16 cellular contexts compared by ENCODE assay signal in genomic region chr14:91845652-91846051, GRCh38. TPM values are rescaled to one million over a fixed set of nuclear protein-coding genes. Genes with fewer than 3 reads are reported as not detected.
A peak's percentile ranks its signal among the peaks of the same experiment; 100 is the strongest.
DNase-seq lines count a peak whose midpoint lies in the region; ATAC-seq and TF ChIP-seq lines count a peak whose summit lies in the region.
"Had no signal": no experiment of that assay in that cellular context is flagged by ENCODE, and none has a peak within 500 bp of the region (broad histone marks: within the 10 kb centered on the region; RNA-seq: fewer than 3 reads in every experiment).

No MANE protein-coding gene starts in this region.

- H3K27ac Mint-ChIP-seq in CD8-positive, alpha-beta T cell: peak overlapping the region; percentile 47
- H3K27ac Mint-ChIP-seq in T-cell: peak overlapping the region; percentile 39 to 45
- peak overlapping the region in 6 of 9 donors; percentile 6 to 78 (median 39) for H3K27ac Mint-ChIP-seq in naive thymus-derived CD4-positive, alpha-beta T cell
- no peak overlapping the region for H3K27ac Mint-ChIP-seq in immature natural killer cell
- H3K27ac Mint-ChIP-seq: H9, IgD-negative memory B cell had no signal

- no peak overlapping the region for H3K4me3 Mint-ChIP-seq in CD8-positive, alpha-beta T cell
- H3K4me3 Mint-ChIP-seq in T-cell: no peak overlapping the region
- peak overlapping the region in 1 of 10 donors; percentile 24 for H3K4me3 Mint-ChIP-seq in naive thymus-derived CD4-positive, alpha-beta T cell
- H3K4me3 Mint-ChIP-seq in immature natural killer cell: no peak overlapping the region
- H3K4me3 Mint-ChIP-seq: H9 had no signal

- no peak for DNase-seq in CD8-positive, alpha-beta T cell
- DNase-seq in T-cell (no peak), esophagus muscularis mucosa (ENCODE audit: extremely low spot score) (peak; percentile 85), immature natural killer cell (no peak), amniotic stem cell (lab: John Stamatoyannopoulos, UW) (no peak)
- DNase-seq in naive thymus-derived CD4-positive, alpha-beta T cell: no peak
- no peak for DNase-seq in central memory CD4-positive, alpha-beta T cell
- DNase-seq: BE2C, DMS79, GOT3, H9 had no signal

- H3K36me3 ChIP-seq in CD8-positive, alpha-beta T cell (ENCODE audit: insufficient read depth, low read length): peaks cover 15% of the 10 kb centered on the region
- no peaks in the 10 kb centered on the region for H3K36me3 ChIP-seq in esophagus muscularis mucosa
- H3K36me3 ChIP-seq in naive thymus-derived CD4-positive, alpha-beta T cell (ENCODE audit: control insufficient read depth in 2 of 3, insufficient read depth in 3 of 3, low read length in 3 of 3): peaks cover 0 to 18% (median 0%) of the 10 kb centered on the region in 3 experiments
- H3K36me3 ChIP-seq: BE2C had no signal

- no peak for ATAC-seq in CD8-positive, alpha-beta T cell
- no peak for ATAC-seq in T-cell (replicated peaks in 1 of 4)
- ATAC-seq in naive thymus-derived CD4-positive, alpha-beta T cell: no peak
- ATAC-seq: A549, GM12878 had no signal

- peaks cover 83% of the 10 kb centered on the region for H3K36me3 Mint-ChIP-seq in CD8-positive, alpha-beta T cell
- H3K36me3 Mint-ChIP-seq in T-cell (peaks cover 62% of the 10 kb centered on the region), immature natural killer cell (peaks cover 5 to 29% (median 19%) of the 10 kb centered on the region in 3 donors)
- peaks cover 19 to 70% (median 56%) of the 10 kb centered on the region in 5 donors for H3K36me3 Mint-ChIP-seq in naive thymus-derived CD4-positive, alpha-beta T cell

- no peaks in the 10 kb centered on the region for H3K27me3 Mint-ChIP-seq in CD8-positive, alpha-beta T cell (ENCODE audit: low read depth)
- H3K27me3 Mint-ChIP-seq in T-cell: no peaks in the 10 kb centered on the region
- H3K27me3 Mint-ChIP-seq in naive thymus-derived CD4-positive, alpha-beta T cell: no peaks in the 10 kb centered on the region
- peaks cover 0 to 5% (median 0%) of the 10 kb centered on the region in 3 donors for H3K27me3 Mint-ChIP-seq in immature natural killer cell (ENCODE audit: low read depth in 3 of 3)
- H3K27me3 Mint-ChIP-seq: IgD-negative memory B cell had no signal

- intact Hi-C loops in CD8-positive, alpha-beta T cell (cut with DNase I, micrococcal nuclease): loop anchor here in 1 of 2 experiments (1.0 kb wide), 1 partner anchor 12 kb away; no protein-coding TSS in a partner anchor
- intact Hi-C loops in esophagus muscularis mucosa (cut with DNase I): no loop called here
- intact Hi-C loops in naive thymus-derived CD4-positive, alpha-beta T cell (cut with micrococcal nuclease): no loop called here

- H3K4me1 Mint-ChIP-seq in CD8-positive, alpha-beta T cell (ENCODE audit: low read depth): peaks cover 70% of the 10 kb centered on the region
- H3K4me1 Mint-ChIP-seq in T-cell (peaks cover 55 to 80% (median 78%) of the 10 kb centered on the region in 3 donors), immature natural killer cell (peaks cover 12 to 32% of the 10 kb centered on the region in 2 donors)
- peaks cover 24 to 90% (median 77%) of the 10 kb centered on the region in 7 donors for H3K4me1 Mint-ChIP-seq in naive thymus-derived CD4-positive, alpha-beta T cell

- TF ChIP-seq POLR2A in esophagus muscularis mucosa (IDR thresholded peaks at IDR 0.05; ENCODE audit: low read depth): no peak

- H3K4me1 ChIP-seq in CD8-positive, alpha-beta T cell (ENCODE audit: insufficient read depth, low read length): no peaks in the 10 kb centered on the region
- H3K4me1 ChIP-seq in esophagus muscularis mucosa: no peaks in the 10 kb centered on the region
- peaks cover 12 to 22% of the 10 kb centered on the region in 2 donors for H3K4me1 ChIP-seq in naive thymus-derived CD4-positive, alpha-beta T cell (ENCODE audit: control insufficient read depth in 2 of 2, insufficient read depth in 2 of 2, low read length in 2 of 2)
- H3K4me1 ChIP-seq: A549, BE2C had no signal

- TF ChIP-seq EP300 in esophagus muscularis mucosa (IDR thresholded peaks at IDR 0.05): no peak

- no peak for TF ChIP-seq CTCF in CD8-positive, alpha-beta T cell (IDR thresholded peaks at IDR 0.05)
- TF ChIP-seq CTCF in esophagus muscularis mucosa (IDR thresholded peaks at IDR 0.05): no peak

- H3K4me3 ChIP-seq in CD8-positive, alpha-beta T cell (ENCODE audit: low read depth, low read length): no peak overlapping the region
- H3K4me3 ChIP-seq in esophagus muscularis mucosa: no peak overlapping the region
- H3K4me3 ChIP-seq in naive thymus-derived CD4-positive, alpha-beta T cell (ENCODE audit: low read length): no peak overlapping the region
- H3K4me3 ChIP-seq: A549, GM12878 had no signal

- 78% methylated on average over 2 of the region's 2 CpGs for WGBS in esophagus muscularis mucosa

- no peaks in the 10 kb centered on the region for H3K9me3 ChIP-seq in CD8-positive, alpha-beta T cell (ENCODE audit: low read length)
- H3K9me3 ChIP-seq in esophagus muscularis mucosa: no peaks in the 10 kb centered on the region
- no peaks in the 10 kb centered on the region for H3K9me3 ChIP-seq in naive thymus-derived CD4-positive, alpha-beta T cell (ENCODE audit: control insufficient read depth in 2 of 3, low read length in 3 of 3)
- H3K9me3 ChIP-seq: A549, BE2C had no signal

- no peak overlapping the region for H3K27ac ChIP-seq in CD8-positive, alpha-beta T cell (ENCODE audit: low read depth, low read length)
- no peak overlapping the region for H3K27ac ChIP-seq in esophagus muscularis mucosa (replicated peaks in 1 of 4)
- no peak overlapping the region for H3K27ac ChIP-seq in naive thymus-derived CD4-positive, alpha-beta T cell (ENCODE audit: low read depth, low read length)
- H3K27ac ChIP-seq: A549, C4-2B had no signal

- H3K9me3 Mint-ChIP-seq in CD8-positive, alpha-beta T cell: no peaks in the 10 kb centered on the region
- H3K9me3 Mint-ChIP-seq in T-cell (no peaks in the 10 kb centered on the region), immature natural killer cell (no peaks in the 10 kb centered on the region)
- no peaks in the 10 kb centered on the region for H3K9me3 Mint-ChIP-seq in naive thymus-derived CD4-positive, alpha-beta T cell
- H3K9me3 Mint-ChIP-seq: H9, IgD-negative memory B cell had no signal

- POLR2A ChIA-PET in CD8-positive, alpha-beta T cell (lab: Charles Lee): interaction anchor here (0.6 to 2.7 kb wide), 11 partner anchors 9 to 77 kb away, joined by 3 to 17 read pairs (median 4); partner anchors contain the start of gene TC2N
- POLR2A ChIA-PET in T-cell (lab: Charles Lee): no interaction called here
- POLR2A ChIA-PET in naive thymus-derived CD4-positive, alpha-beta T cell (lab: Charles Lee): interaction anchor here (0.6 to 14.7 kb wide), 9 partner anchors 9 to 441 kb away, joined by 3 to 194 read pairs (median 3); no protein-coding TSS in a partner anchor

- H3K27me3 ChIP-seq in CD8-positive, alpha-beta T cell (ENCODE audit: insufficient read depth, low read length): no peaks in the 10 kb centered on the region
- peaks cover 0 to 5% (median 0%) of the 10 kb centered on the region in 4 donors for H3K27me3 ChIP-seq in esophagus muscularis mucosa
- H3K27me3 ChIP-seq in naive thymus-derived CD4-positive, alpha-beta T cell (ENCODE audit: control insufficient read depth in 2 of 2, insufficient read depth in 2 of 2, low read length in 2 of 2): no peaks in the 10 kb centered on the region

- CTCF ChIA-PET in CD8-positive, alpha-beta T cell (lab: Charles Lee): interaction anchor here (1.4 kb wide), 1 partner anchor 66 kb away, joined by 4 read pairs; no protein-coding TSS in a partner anchor
- CTCF ChIA-PET in T-cell (lab: Charles Lee): interaction anchor here in 1 of 2 donors (1.7 kb wide), 1 partner anchor 46 kb away, joined by 3 read pairs; no protein-coding TSS in a partner anchor
- CTCF ChIA-PET in naive thymus-derived CD4-positive, alpha-beta T cell (lab: Charles Lee): interaction anchor here (1.0 to 1.1 kb wide), 2 partner anchors 14 to 46 kb away, joined by 4 to 5 read pairs; no protein-coding TSS in a partner anchor

RNA-seq across cellular contexts. Expression of gene TC2N, which starts 21.7 kb away (rescaled TPM):
- total RNA-seq in CD8-positive, alpha-beta T cell: 100 to 1,000 TPM; 132 TPM
- total RNA-seq in T-cell (100 to 1,000 TPM; 203 to 274 (median 243) TPM), esophagus muscularis mucosa (10 to 100 TPM; 17.8 to 27.8 (median 23.7) TPM)
- total RNA-seq in naive thymus-derived CD4-positive, alpha-beta T cell: 100 to 1,000 TPM; 158 to 301 (median 246) TPM
- polyA plus RNA-seq in naive thymus-derived CD4-positive, alpha-beta T cell: 100 to 1,000 TPM; 167 to 193 TPM
- 100 to 1,000 TPM in 2 of 3 donors, 10 to 100 TPM in 1; 97.4 to 158 (median 112) TPM for polyA plus RNA-seq in immature natural killer cell
- total RNA-seq: G401 had no signal

Comparison
In these comparisons a context has a peak if more than half of its experiments do, and no peak if none do; other contexts are left out.
1. H3K27ac Mint-ChIP-seq: peak in CD8-positive, alpha-beta T cell (single experiment), T-cell (2 of 2) and naive thymus-derived CD4-positive, alpha-beta T cell (6 of 9); none in immature natural killer cell (0 of 6).
2. RNA of gene TC2N, which starts 21.7 kb away (total RNA-seq): 158 to 301 TPM in naive thymus-derived CD4-positive, alpha-beta T cell, 203 to 274 TPM in T-cell and 132 TPM in CD8-positive, alpha-beta T cell; 17.8 to 27.8 TPM in esophagus muscularis mucosa; every median in the first group is over 4 times any median in the second.
3. POLR2A ChIA-PET loops: an anchor here in CD8-positive, alpha-beta T cell (0.6 to 2.7 kb wide) and naive thymus-derived CD4-positive, alpha-beta T cell (0.6 to 14.7 kb wide); none called in T-cell.